In genomic region chr10:96124230-96125141, GRCh38 we compare ENCODE assay signal across 1 cellular context.
TF ChIP-seq lines count a peak whose summit lies in the region.

No MANE protein-coding gene starts in this region.

TF ChIP-seq in HepG2, 621 proteins besides CTCF, POLR2A, EP300 and RAD21 (continued from another document and continues in another):
- TF ChIP-seq NPAS2 (CRISPR knock-in tag; IDR thresholded peaks at IDR 0.05; ENCODE audit: borderline replicate concordance), result no peak
- 0 out of 2 replicates have a peak, but pooled peaks have one; percentile 45 for TF ChIP-seq ZSCAN21 (CRISPR knock-in tag; IDR thresholded peaks at IDR 0.05; ENCODE audit: borderline replicate concordance)
- TF ChIP-seq MTA1 (CRISPR knock-in tag; IDR thresholded peaks at IDR 0.05; ENCODE audit: borderline replicate concordance), result no peak
- TF ChIP-seq ZNF691 (CRISPR knock-in tag; IDR thresholded peaks at IDR 0.05; ENCODE audit: borderline replicate concordance, low read depth), result no peak
- TF ChIP-seq TBP (CRISPR knock-in tag; IDR thresholded peaks at IDR 0.05), result no peak
- TF ChIP-seq ARID2 (CRISPR knock-in tag; IDR thresholded peaks at IDR 0.05; ENCODE audit: borderline replicate concordance), result 0 out of 2 replicates have a peak, but pooled peaks have one; percentile 25
- peak; percentile 63; the same call in 1 of the 2 replicates for TF ChIP-seq STAT6 (CRISPR knock-in tag; IDR thresholded peaks at IDR 0.05; ENCODE audit: borderline replicate concordance)
- TF ChIP-seq SP4 (CRISPR knock-in tag; IDR thresholded peaks at IDR 0.05), result peak; percentile 50; the same call in 1 of the 2 replicates
- TF ChIP-seq TMF1 (CRISPR knock-in tag; IDR thresholded peaks at IDR 0.05; ENCODE audit: low read depth), result 0 out of 2 replicates have a peak, but pooled peaks have one; percentile 55
- TF ChIP-seq YEATS4 (CRISPR knock-in tag; IDR thresholded peaks at IDR 0.05; ENCODE audit: borderline replicate concordance), result peak; percentile 78
- TF ChIP-seq HOXA3 (CRISPR knock-in tag; IDR thresholded peaks at IDR 0.05), result peak; percentile 76
- TF ChIP-seq ZNF276 (CRISPR knock-in tag; IDR thresholded peaks at IDR 0.05; ENCODE audit: low read depth), result no peak
- TF ChIP-seq THAP7 (CRISPR knock-in tag; IDR thresholded peaks at IDR 0.05), result no peak
- TF ChIP-seq SNRNP70 (IDR thresholded peaks at IDR 0.05; ENCODE audit: low read depth, low read length), result no peak
- no peak for TF ChIP-seq SP140L (CRISPR knock-in tag; IDR thresholded peaks at IDR 0.05; ENCODE audit: borderline replicate concordance)
- peak; percentile 42 for TF ChIP-seq FOXP4 (CRISPR knock-in tag; IDR thresholded peaks at IDR 0.05)
- TF ChIP-seq MLXIP (CRISPR knock-in tag; IDR thresholded peaks at IDR 0.05; ENCODE audit: borderline replicate concordance), result no peak
- TF ChIP-seq PAF1 (CRISPR knock-in tag; IDR thresholded peaks at IDR 0.05), result no peak
- no peak for TF ChIP-seq ZNF362 (CRISPR knock-in tag; IDR thresholded peaks at IDR 0.05; ENCODE audit: borderline replicate concordance)
- TF ChIP-seq ZNF83 (CRISPR knock-in tag; IDR thresholded peaks at IDR 0.05; ENCODE audit: borderline replicate concordance), result no peak
- no peak for TF ChIP-seq PAX8 (CRISPR knock-in tag; IDR thresholded peaks at IDR 0.05; ENCODE audit: borderline replicate concordance)
- peak; percentile 64; the same call in 1 of the 2 replicates for TF ChIP-seq SAP130 (CRISPR knock-in tag; IDR thresholded peaks at IDR 0.05; ENCODE audit: low read depth)
- TF ChIP-seq PRPF4 (IDR thresholded peaks at IDR 0.05; ENCODE audit: low read depth, low read length, poor library complexity, severe bottlenecking), result peak; percentile 86
- TF ChIP-seq HNRNPLL (IDR thresholded peaks at IDR 0.05; ENCODE audit: low read depth, low read length, poor library complexity, severe bottlenecking), result no peak
- TF ChIP-seq SMAD9 (CRISPR knock-in tag; IDR thresholded peaks at IDR 0.05), result 0 out of 2 replicates have a peak, but pooled peaks have one; percentile 51
- no peak for TF ChIP-seq NFIB (CRISPR knock-in tag; IDR thresholded peaks at IDR 0.05; ENCODE audit: borderline replicate concordance)
- TF ChIP-seq ZNF841 (CRISPR knock-in tag; IDR thresholded peaks at IDR 0.05; ENCODE audit: borderline replicate concordance), result no peak
- TF ChIP-seq CCAR2 (optimal IDR thresholded peaks at IDR 0.05; ENCODE audit: low read depth, low read length), result no peak
- TF ChIP-seq CBX5 (CRISPR knock-in tag; IDR thresholded peaks at IDR 0.05; ENCODE audit: borderline replicate concordance), result peak; percentile 43; the same call in 1 of the 2 replicates
- peak; percentile 50; the same call in 1 of the 2 replicates for TF ChIP-seq MTERF4 (CRISPR knock-in tag; IDR thresholded peaks at IDR 0.05)
- no peak for TF ChIP-seq ZNF468 (CRISPR knock-in tag; IDR thresholded peaks at IDR 0.05)
- TF ChIP-seq HNF4A (CRISPR knock-in tag; IDR thresholded peaks at IDR 0.05), result no peak
- no peak for TF ChIP-seq SETDB1 (CRISPR knock-in tag; IDR thresholded peaks at IDR 0.05; ENCODE audit: borderline replicate concordance)
- no peak for TF ChIP-seq ZMAT5 (CRISPR knock-in tag; IDR thresholded peaks at IDR 0.05; ENCODE audit: borderline replicate concordance, low read depth)
- peak; percentile 93 for TF ChIP-seq ZMYM4 (CRISPR knock-in tag; IDR thresholded peaks at IDR 0.05)
- TF ChIP-seq ZNF350 (CRISPR knock-in tag; IDR thresholded peaks at IDR 0.05; ENCODE audit: borderline replicate concordance, low read depth), result peak; percentile 90
- TF ChIP-seq SMC3 (IDR thresholded peaks at IDR 0.05; ENCODE audit: low read length), result no peak
- peak; percentile 55; the same call in 1 of the 2 replicates for TF ChIP-seq CHD2 (IDR thresholded peaks at IDR 0.05; ENCODE audit: low read depth, low read length)
